8 cellular contexts compared by ENCODE assay signal in genomic region chr4:52234539-52235174, GRCh38.
DNase-seq lines count a peak whose midpoint lies in the region; TF ChIP-seq lines count a peak whose summit lies in the region.

No MANE protein-coding gene starts in this region.

- H3K9me3 ChIP-seq in endocrine pancreas (ENCODE audit: control insufficient read depth, low read length): no peaks in the 10 kb centered on the region

- H3K36me3 ChIP-seq in GM06990 (ENCODE audit: control insufficient read depth, insufficient read depth, low read length) (no peaks in the 10 kb centered on the region), endocrine pancreas (ENCODE audit: control insufficient read depth, insufficient read depth, low read length) (no peaks in the 10 kb centered on the region)

- TF ChIP-seq CTCF in GM06990 (IDR thresholded peaks at IDR 0.05; ENCODE audit: insufficient read depth, low read length, poor library complexity, severe bottlenecking): peak; percentile 22
- no peak for TF ChIP-seq CTCF in CD14-positive monocyte (IDR thresholded peaks at IDR 0.05)

- H3K4me3 Mint-ChIP-seq in CD14-positive monocyte: no peak overlapping the region
- H3K4me3 Mint-ChIP-seq in activated T-cell treated with anti-CD3 and anti-CD28 coated beads, Interleukin-2, amount 50 U/mL, for 24 hours: no peak overlapping the region

- H3K9me3 Mint-ChIP-seq in CD14-positive monocyte: peaks cover 0 to 1% (median 0%) of the 10 kb centered on the region in 7 donors
- peaks cover 6% of the 10 kb centered on the region for H3K9me3 Mint-ChIP-seq in activated T-cell treated with anti-CD3 and anti-CD28 coated beads, Interleukin-2, amount 50 U/mL, for 24 hours

- H3K4me3 ChIP-seq in GM06990 (replicated peaks; ENCODE audit: low read depth, low read length) (no peak overlapping the region), endocrine pancreas (ENCODE audit: control insufficient read depth, insufficient read depth, low read length) (peak overlapping the region; percentile 17)

- H3K27me3 ChIP-seq in GM06990 (replicated peaks; ENCODE audit: control insufficient read depth, insufficient read depth, low read length) (no peaks in the 10 kb centered on the region), endocrine pancreas (ENCODE audit: control insufficient read depth, insufficient read depth, low read length) (no peaks in the 10 kb centered on the region)

- DNase-seq in GM06990 (ENCODE audit: extremely low read depth, insufficient read length) (no peak), NCI-H446 treated with DMSO at 0.1 percent for 48 hours (lab: John Stamatoyannopoulos, UW) (peak; percentile 54), myocyte (ENCODE audit: low read depth) (peak; percentile 28), islet precursor cell (no peak), CD14-positive monocyte (ENCODE audit: low spot score) (no peak), posterior vena cava (ENCODE audit: low spot score) (no peak)
- DNase-seq in activated T-cell treated with anti-CD3 and anti-CD28 coated beads, Interleukin-2, amount 50 U/mL, for 24 hours: no peak

- no peaks in the 10 kb centered on the region for H3K4me1 Mint-ChIP-seq in CD14-positive monocyte
- no peaks in the 10 kb centered on the region for H3K4me1 Mint-ChIP-seq in activated T-cell treated with anti-CD3 and anti-CD28 coated beads, Interleukin-2, amount 50 U/mL, for 24 hours (ENCODE audit: low read depth)

- no peak overlapping the region for H3K9ac ChIP-seq in endocrine pancreas (ENCODE audit: control insufficient read depth, insufficient read depth, low read length)

- no peaks in the 10 kb centered on the region for H3K27me3 Mint-ChIP-seq in CD14-positive monocyte (ENCODE audit: low read depth in 3 of 3)
- H3K27me3 Mint-ChIP-seq in activated T-cell treated with anti-CD3 and anti-CD28 coated beads, Interleukin-2, amount 50 U/mL, for 24 hours: no peaks in the 10 kb centered on the region

- intact Hi-C loops in CD14-positive monocyte (cut with micrococcal nuclease) (no loop called here), posterior vena cava (cut with DNase I) (no loop called here)

- no peak overlapping the region for H3K27ac Mint-ChIP-seq in CD14-positive monocyte
- no peak overlapping the region for H3K27ac Mint-ChIP-seq in activated T-cell treated with anti-CD3 and anti-CD28 coated beads, Interleukin-2, amount 50 U/mL, for 24 hours

- H3K4me1 ChIP-seq in endocrine pancreas (ENCODE audit: control insufficient read depth, insufficient read depth, low read length): no peaks in the 10 kb centered on the region

- H3K36me3 Mint-ChIP-seq in CD14-positive monocyte: no peaks in the 10 kb centered on the region
- H3K36me3 Mint-ChIP-seq in activated T-cell treated with anti-CD3 and anti-CD28 coated beads, Interleukin-2, amount 50 U/mL, for 24 hours (ENCODE audit: low read depth): no peaks in the 10 kb centered on the region

Comparison
In these comparisons a context has a peak if more than half of its experiments do, and no peak if none do; other contexts are left out.
1. DNase-seq: peak in NCI-H446 treated with DMSO at 0.1 percent for 48 hours (single experiment) and myocyte (single experiment); none in GM06990 (single experiment), islet precursor cell (single experiment), CD14-positive monocyte (single experiment), posterior vena cava (single experiment) and activated T-cell treated with anti-CD3 and anti-CD28 coated beads, Interleukin-2, amount 50 U/mL, for 24 hours (single experiment).